8 cellular contexts compared by ENCODE assay signal in genomic region chr15:62254137-62254934, GRCh38.
DNase-seq lines count a peak whose midpoint lies in the region; ATAC-seq, FAIRE-seq and TF ChIP-seq lines count a peak whose summit lies in the region.

No MANE protein-coding gene starts in this region.

- H3K4me2 ChIP-seq in Loucy (ENCODE audit: low read depth, low read length, poor library complexity, severe bottlenecking) = no peak overlapping the region

- H3K4me1 ChIP-seq in Loucy (ENCODE audit: insufficient read depth, low read length, poor library complexity, severe bottlenecking) = no peaks in the 10 kb centered on the region

- no peak for FAIRE-seq in bronchial epithelial cell (lab: Jason Lieb, UNC)

- H3K27me3 ChIP-seq in GM06990 (replicated peaks; ENCODE audit: control insufficient read depth, insufficient read depth, low read length) = no peaks in the 10 kb centered on the region
- no peaks in the 10 kb centered on the region for H3K27me3 ChIP-seq in Loucy (ENCODE audit: insufficient read depth, low read length, poor library complexity, severe bottlenecking)
- H3K27me3 ChIP-seq in bronchial epithelial cell (ENCODE audit: control insufficient read depth, insufficient read depth, low read length) = no peaks in the 10 kb centered on the region

- H3K27ac ChIP-seq in VCaP = no peak overlapping the region

- no peaks in the 10 kb centered on the region for H3F3A ChIP-seq in Loucy (ENCODE audit: low read depth)

- H3K4me3 ChIP-seq in GM06990 (replicated peaks; ENCODE audit: low read depth, low read length) (no peak overlapping the region), Loucy (ENCODE audit: low read length, poor library complexity, severe bottlenecking) (no peak overlapping the region), bronchial epithelial cell (ENCODE audit: low read depth, low read length) (no peak overlapping the region)

- no peaks in the 10 kb centered on the region for H3K79me2 ChIP-seq in Loucy (ENCODE audit: insufficient read depth, low read length)

- H3K36me3 ChIP-seq in GM06990 (ENCODE audit: control insufficient read depth, insufficient read depth, low read length) (no peaks in the 10 kb centered on the region), Loucy (ENCODE audit: insufficient read depth, low read length) (no peaks in the 10 kb centered on the region), bronchial epithelial cell (ENCODE audit: control insufficient read depth, insufficient read depth, low read length) (no peaks in the 10 kb centered on the region)

- H3K9me3 ChIP-seq in Loucy (ENCODE audit: insufficient read depth, low read depth, low read length) = no peaks in the 10 kb centered on the region

- peak; percentile 41 for DNase-seq in GM06990 (ENCODE audit: extremely low read depth, insufficient read length)
- peak; percentile 46 for DNase-seq in bronchial epithelial cell (ENCODE audit: low read depth)
- DNase-seq in left lobe of liver (ENCODE audit: low spot score) = peak; percentile 63
- DNase-seq in stimulated activated CD4-positive, alpha-beta T cell treated with anti-CD3 and anti-CD28 coated beads, TNF-alpha, amount 100 ng/mL, for 4 hours (ENCODE audit: low read depth in 3 of 3) = peak; percentile 21 to 45 (median 31)
- no peak for DNase-seq in H4 (ENCODE audit: low spot score)

- H2AFZ ChIP-seq in Loucy (ENCODE audit: low read length) = peak overlapping the region; percentile 66

- no peaks in the 10 kb centered on the region for H3K9me2 ChIP-seq in Loucy (replicated peaks; ENCODE audit: low read depth, low read length)

- no peak overlapping the region for H3K9ac ChIP-seq in Loucy (ENCODE audit: low read depth, low read length, poor library complexity, severe bottlenecking)

- ATAC-seq in left lobe of liver (peak; percentile 87), HG02678 (IDR thresholded peaks at IDR 0.05; ENCODE audit: unreplicated experiment) (no peak)

- no peaks in the 10 kb centered on the region for H4K20me1 ChIP-seq in Loucy (ENCODE audit: insufficient read depth, low read length, poor library complexity, severe bottlenecking)

- TF ChIP-seq CTCF in GM06990 (IDR thresholded peaks at IDR 0.05; ENCODE audit: insufficient read depth, low read length, poor library complexity, severe bottlenecking) (peak; percentile 96), Loucy (conservative IDR thresholded peaks at IDR 0.05; ENCODE audit: low read length) (peak; percentile 89), VCaP (conservative IDR thresholded peaks at IDR 0.05) (peak; percentile 86), bronchial epithelial cell (IDR thresholded peaks at IDR 0.05; ENCODE audit: insufficient read depth, low read length, severe bottlenecking) (peak; percentile 85)
